In genomic region chr10:103452714-103453230, GRCh38 we compare ENCODE assay signal across 1 cellular context.
TF ChIP-seq lines count a peak whose summit lies in the region.

No MANE protein-coding gene starts in this region.

TF ChIP-seq in IMR-90, 13 proteins besides CTCF, POLR2A, EP300 and RAD21:
- TF ChIP-seq MAZ (IDR thresholded peaks at IDR 0.05; ENCODE audit: borderline replicate concordance, low read depth, low read length) (no peak), FOS (IDR thresholded peaks at IDR 0.05; ENCODE audit: low read depth, low read length) (no peak), CEBPB (IDR thresholded peaks at IDR 0.05; ENCODE audit: low read depth, low read length) (no peak), CHD1 (IDR thresholded peaks at IDR 0.05; ENCODE audit: low read depth, low read length) (no peak), MAFK (IDR thresholded peaks at IDR 0.05; ENCODE audit: low read depth, low read length) (no peak)
